1 cellular context compared by ENCODE assay signal in genomic region chr19:20005741-20006140, GRCh38.
TF ChIP-seq lines count a peak whose summit lies in the region.

No MANE protein-coding gene starts in this region.

TF ChIP-seq in IMR-90, 13 proteins besides CTCF, POLR2A, EP300 and RAD21:
- TF ChIP-seq NFE2L2 (IDR thresholded peaks at IDR 0.05; ENCODE audit: low read depth, low read length), result no peak
- no peak for TF ChIP-seq CEBPB (IDR thresholded peaks at IDR 0.05; ENCODE audit: low read depth, low read length)
